ENCODE assay signal across 17 cellular contexts in genomic region chr2:146321175-146321574, GRCh38.
DNase-seq lines count a peak whose midpoint lies in the region; ATAC-seq and TF ChIP-seq lines count a peak whose summit lies in the region.
"Had no signal": no experiment of that assay in that cellular context is flagged by ENCODE, and none has a peak within 500 bp of the region (broad histone marks: within the 10 kb centered on the region; RNA-seq: fewer than 3 reads in every experiment).

No MANE protein-coding gene starts in this region.

- H3K14ac ChIP-seq in mesenchymal stem cell (ENCODE audit: low read length in 2 of 2), result peak overlapping the region in 1 of 2 experiments; percentile 75

- TF ChIP-seq CTCF in coronary artery (IDR thresholded peaks at IDR 0.05), result no peak

- peak overlapping the region; percentile 7 for H2AFZ ChIP-seq in ACC112 (ENCODE audit: low read length, unreplicated experiment)
- peak overlapping the region; percentile 61 for H2AFZ ChIP-seq in mesenchymal stem cell (ENCODE audit: low read depth, low read length)

- H4K91ac ChIP-seq in mesenchymal stem cell (ENCODE audit: low read length), result no peak overlapping the region

- H3K4me2 ChIP-seq in mesenchymal stem cell (ENCODE audit: low read length, poor library complexity, severe bottlenecking), result no peak overlapping the region

- peak overlapping the region in 1 of 2 experiments; percentile 11 for H3K18ac ChIP-seq in mesenchymal stem cell (ENCODE audit: low read depth in 1 of 2, low read length in 2 of 2)

- H3K23ac ChIP-seq in mesenchymal stem cell (ENCODE audit: low read length in 2 of 2), result no peak overlapping the region

- no peak overlapping the region for H2BK5ac ChIP-seq in mesenchymal stem cell (ENCODE audit: low read depth, low read length, poor library complexity, severe bottlenecking)

- no peaks in the 10 kb centered on the region for H3K79me2 ChIP-seq in ACC112 (ENCODE audit: control insufficient read depth, insufficient read depth, low read length, unreplicated experiment)

- H3K4me1 ChIP-seq in ACC112 (ENCODE audit: control insufficient read depth, insufficient read depth, low read length, unreplicated experiment) (peaks cover 12% of the 10 kb centered on the region), mesenchymal stem cell (ENCODE audit: control insufficient read depth, insufficient read depth, low read depth, low read length) (peaks cover 2% of the 10 kb centered on the region)
- H3K4me1 ChIP-seq: gastroesophageal sphincter had no signal

- H3K36me3 ChIP-seq in ACC112 (ENCODE audit: insufficient read depth, low read length) (no peaks in the 10 kb centered on the region), mesenchymal stem cell (ENCODE audit: control insufficient read depth in 1 of 2, insufficient read depth in 2 of 2, low read depth in 1 of 2, low read length in 2 of 2) (no peaks in the 10 kb centered on the region)
- H3K36me3 ChIP-seq: gastroesophageal sphincter had no signal

- no peak overlapping the region for H3K9ac ChIP-seq in mesenchymal stem cell (ENCODE audit: low read length)

- no peak overlapping the region for H4K8ac ChIP-seq in mesenchymal stem cell (ENCODE audit: low read length)

- H2BK12ac ChIP-seq in mesenchymal stem cell (ENCODE audit: low read length in 2 of 2), result no peak overlapping the region

- H3K79me1 ChIP-seq in mesenchymal stem cell (replicated peaks; ENCODE audit: low read length, poor library complexity, severe bottlenecking), result no peaks in the 10 kb centered on the region

- DNase-seq in coronary artery (ENCODE audit: low spot score), result no peak
- peak; percentile 25 for DNase-seq in mesenchymal stem cell
- DNase-seq in HPDE6-E6E7 (ENCODE audit: extremely low spot score), result no peak
- DNase-seq in SW 1271 (lab: John Stamatoyannopoulos, UW), result no peak
- DNase-seq: activated CD4-positive, alpha-beta T cell treated with anti-CD3 and anti-CD28 coated beads for 36 hours; activated naive CD4-positive, alpha-beta T cell treated with anti-CD3 and anti-CD28 coated beads for 36 hours; immature natural killer cell; NCI-H1105 treated with DMSO at 0.1 percent for 48 hours; NCI-H2171 treated with DMSO at 0.1 percent for 48 hours; NK-92 treated with Interleukin-12 subunit alpha and Interleukin-12 subunit beta, amount 100 ng/mL, for 24 hours; SIG-M5 had no signal

- H2AK5ac ChIP-seq in mesenchymal stem cell (ENCODE audit: low read length, severe bottlenecking), result no peak overlapping the region

- no peak overlapping the region for H2BK15ac ChIP-seq in mesenchymal stem cell (ENCODE audit: low read depth, poor library complexity, severe bottlenecking)

- no peak overlapping the region for H2BK120ac ChIP-seq in mesenchymal stem cell (ENCODE audit: low read depth, low read length)

- WGBS in mesenchymal stem cell, result 80% methylated on average over 2 of the region's 2 CpGs

- H3K9me3 ChIP-seq in mesenchymal stem cell (ENCODE audit: control insufficient read depth, low read length), result no peaks in the 10 kb centered on the region
- H3K9me3 ChIP-seq: gastroesophageal sphincter had no signal

- ATAC-seq in HG02588 (IDR thresholded peaks at IDR 0.05; ENCODE audit: unreplicated experiment), result no peak
- no peak for ATAC-seq in HG03469 (IDR thresholded peaks at IDR 0.05; ENCODE audit: unreplicated experiment)
- ATAC-seq: activated CD4-positive, alpha-beta T cell treated with anti-CD3 and anti-CD28 coated beads for 36 hours; gastroesophageal sphincter; stimulated activated effector memory CD8-positive, alpha-beta T cell treated with anti-CD3 and anti-CD28 coated beads, Interleukin-12 subunit alpha, Interleukin-12 subunit beta, amount 100 ng/mL, for 72 hours had no signal

- no peak overlapping the region for H3K4ac ChIP-seq in mesenchymal stem cell (ENCODE audit: low read depth in 1 of 2, low read length in 2 of 2)

- H3K27ac ChIP-seq in ACC112 (ENCODE audit: low read depth, low read length) (no peak overlapping the region), coronary artery (no peak overlapping the region), mesenchymal stem cell (ENCODE audit: low read length, poor library complexity, severe bottlenecking) (no peak overlapping the region)
- H3K27ac ChIP-seq: gastroesophageal sphincter had no signal

- H3K27me3 ChIP-seq in ACC112 (ENCODE audit: insufficient read depth, low read length) (no peaks in the 10 kb centered on the region), mesenchymal stem cell (ENCODE audit: control insufficient read depth in 1 of 2, insufficient read depth in 1 of 2, low read length in 2 of 2) (no peaks in the 10 kb centered on the region)
- H3K27me3 ChIP-seq: gastroesophageal sphincter had no signal

- H3K4me3 ChIP-seq in ACC112 (ENCODE audit: low read depth, low read length) (no peak overlapping the region), coronary artery (peak overlapping the region; percentile 7), mesenchymal stem cell (ENCODE audit: insufficient read depth in 1 of 2, low read depth in 1 of 2, low read length in 2 of 2) (no peak overlapping the region)
- H3K4me3 ChIP-seq: gastroesophageal sphincter had no signal

TF ChIP-seq in PFSK-1, 5 proteins besides CTCF, POLR2A, EP300 and RAD21:
- TF ChIP-seq TAF1 (IDR thresholded peaks at IDR 0.05; ENCODE audit: borderline replicate concordance, insufficient read depth, low read length) (peak; percentile 44; the same call in 1 of the 2 replicates), REST (IDR thresholded peaks at IDR 0.05; ENCODE audit: insufficient read depth in 1 of 2, low read depth in 2 of 2, low read length in 2 of 2) (0 out of 4 replicates have a peak, but pooled peaks of 1 of the 2 experiments have one; percentile 54), POLR2AphosphoS5 (IDR thresholded peaks at IDR 0.05; ENCODE audit: low read depth, low read length) (0 out of 2 replicates have a peak, but pooled peaks have one; percentile 33), FOXP2 (optimal IDR thresholded peaks at IDR 0.05; ENCODE audit: borderline replicate concordance, extremely low read depth, extremely low read length, insufficient read depth) (peak; percentile 90), SIN3A (IDR thresholded peaks at IDR 0.05; ENCODE audit: borderline replicate concordance, insufficient read depth, low read length) (no peak)
TF ChIP-seq in PFSK-1: peak in this region for 4.
